In genomic region chr7:128311-129080, GRCh38 we compare ENCODE assay signal across 21 cellular contexts.
"Had no signal": no experiment of that assay in that cellular context is flagged by ENCODE, and none has a peak within 500 bp of the region (broad histone marks: within the 10 kb centered on the region; RNA-seq: fewer than 3 reads in every experiment).

No MANE protein-coding gene starts in this region.

- H3K4me1 ChIP-seq: colonic mucosa, neural progenitor cell had no signal

- H3K4me3 ChIP-seq: breast epithelium, colonic mucosa, lung, neural progenitor cell, sigmoid colon, smooth muscle cell had no signal

- H3K36me3 ChIP-seq: breast epithelium, colonic mucosa, heart right ventricle, neural progenitor cell, sigmoid colon, thoracic aorta had no signal

- H3K27me3 ChIP-seq: breast epithelium, colonic mucosa, neural progenitor cell, sigmoid colon had no signal

- ATAC-seq: naive thymus-derived CD4-positive, alpha-beta T cell; stimulated activated memory B cell treated with anti-CD40 and anti-IgM and Interleukin-4, amounts not matched to agents 10 μg/mL and 1 μg/mL and 100 μg/mL, for 72 hours had no signal

- H3K27ac ChIP-seq: colonic mucosa, epithelial cell of prostate, neural progenitor cell had no signal

- H3K9ac ChIP-seq: neural progenitor cell had no signal

- H3K9me3 ChIP-seq: breast epithelium, colonic mucosa, heart right ventricle, sigmoid colon, thoracic aorta had no signal

- H3K4me2 ChIP-seq: neural progenitor cell, smooth muscle cell had no signal

- DNase-seq: activated CD4-positive, alpha-beta memory T cell treated with anti-CD3 and anti-CD28 coated beads for 36 hours; activated CD4-positive, alpha-beta T cell treated with anti-CD3 and anti-CD28 coated beads for 48 hours; activated CD4-positive, CD25-positive, alpha-beta regulatory T cell; activated naive CD4-positive, alpha-beta T cell treated with anti-CD3 and anti-CD28 coated beads for 36 hours; activated naive CD8-positive, alpha-beta T cell treated with anti-CD3 and anti-CD28 coated beads, Interleukin-2, amount 10 ng/mL, durations not matched to agents 7 days and 5 days; activated T-cell treated with anti-CD3 and anti-CD28 coated beads, Interleukin-2, amount 50 U/mL, for 48 hours; amniotic stem cell; colonic mucosa; heart right ventricle; naive thymus-derived CD4-positive, alpha-beta T cell; retina; sigmoid colon; stimulated activated CD4-positive, alpha-beta T cell treated with anti-CD3 and anti-CD28 coated beads, Interleukin-15, amount 100 ng/mL, for 24 hours; T1000 had no signal
